Comparison of ENCODE assay signal across 1 cellular context in the genomic region with DNA sequence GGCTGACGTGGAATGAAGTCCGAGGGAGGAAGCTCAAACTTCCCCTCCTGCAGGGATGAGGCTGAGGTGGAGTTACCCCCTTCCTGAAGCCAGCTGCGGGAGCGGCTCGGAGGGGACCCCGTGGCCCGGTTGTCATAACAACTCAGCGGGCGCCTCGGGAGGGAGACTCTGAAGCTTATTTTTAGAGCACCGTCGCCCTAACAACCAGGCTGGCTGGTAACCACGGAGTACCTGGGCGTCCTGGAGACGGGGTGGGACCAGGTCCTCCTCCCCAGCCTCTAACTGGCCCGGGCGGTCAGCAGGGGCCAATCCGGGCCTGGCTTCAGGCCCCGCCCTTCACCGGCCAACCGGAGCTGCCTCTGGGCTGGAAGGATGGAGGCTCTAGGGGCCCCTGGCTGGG.
TF ChIP-seq lines count a peak whose summit lies in the region.

No MANE protein-coding gene starts in this region.

TF ChIP-seq in H1, 55 proteins besides CTCF, POLR2A, EP300 and RAD21:
- TF ChIP-seq USF2 (IDR thresholded peaks at IDR 0.05; ENCODE audit: low read length) = no peak
- TF ChIP-seq TBP (IDR thresholded peaks at IDR 0.05; ENCODE audit: low read depth, low read length) = no peak
- TF ChIP-seq SP1 (IDR thresholded peaks at IDR 0.05; ENCODE audit: low read depth, low read length) = peak; percentile 48; the same call in 1 of the 2 replicates
- no peak for TF ChIP-seq SUZ12 (IDR thresholded peaks at IDR 0.05; ENCODE audit: low read length)
- no peak for TF ChIP-seq TAF1 (IDR thresholded peaks at IDR 0.05; ENCODE audit: low read depth, low read length)
- TF ChIP-seq SIN3A (conservative IDR thresholded peaks at IDR 0.05 in 1 of 2, IDR thresholded peaks at IDR 0.05 in 1 of 2; ENCODE audit: low read depth in 1 of 2, low read length in 2 of 2) = peak; percentile 73 to 76; a peak in 2 of 4 replicates
- no peak for TF ChIP-seq HDAC6 (IDR thresholded peaks at IDR 0.05; ENCODE audit: low read depth, low read length)
- TF ChIP-seq HDAC2 (IDR thresholded peaks at IDR 0.05; ENCODE audit: borderline replicate concordance in 1 of 2, low read depth in 2 of 2, low read length in 2 of 2) = no peak
- TF ChIP-seq SP4 (IDR thresholded peaks at IDR 0.05; ENCODE audit: low read length) = no peak
- TF ChIP-seq RNF2 (IDR thresholded peaks at IDR 0.05; ENCODE audit: borderline replicate concordance, low read depth, low read length, missing control alignments, poor library complexity, severe bottlenecking) = no peak
- peak; percentile 38 for TF ChIP-seq KDM4A (IDR thresholded peaks at IDR 0.05; ENCODE audit: low read depth, low read length, severe bottlenecking)
- TF ChIP-seq TEAD4 (IDR thresholded peaks at IDR 0.05; ENCODE audit: low read depth, low read length) = no peak
- no peak for TF ChIP-seq ZNF274 (IDR thresholded peaks at IDR 0.05; ENCODE audit: borderline replicate concordance, extremely low read depth, low read length)
- 0 out of 2 replicates have a peak, but pooled peaks have one; percentile 6 for TF ChIP-seq SP2 (IDR thresholded peaks at IDR 0.05; ENCODE audit: low read length)
- no peak for TF ChIP-seq ATF3 (IDR thresholded peaks at IDR 0.05; ENCODE audit: insufficient read depth, low read depth, low read length)
- no peak for TF ChIP-seq CBX8 (IDR thresholded peaks at IDR 0.05; ENCODE audit: borderline replicate concordance, low read depth, low read length)
- TF ChIP-seq CEBPB (IDR thresholded peaks at IDR 0.05; ENCODE audit: low read depth, low read length) = no peak
- no peak for TF ChIP-seq PHF8 (conservative IDR thresholded peaks at IDR 0.05; ENCODE audit: low read depth, low read length)
- no peak for TF ChIP-seq ASH2L (IDR thresholded peaks at IDR 0.05; ENCODE audit: low read length)
- no peak for TF ChIP-seq NANOG (IDR thresholded peaks at IDR 0.05; ENCODE audit: insufficient read depth, low read depth, low read length, poor library complexity, severe bottlenecking)
- TF ChIP-seq POLR2AphosphoS5 (IDR thresholded peaks at IDR 0.05; ENCODE audit: low read depth, low read length) = no peak
- no peak for TF ChIP-seq SRF (IDR thresholded peaks at IDR 0.05; ENCODE audit: low read depth, low read length)
- TF ChIP-seq EZH2 (IDR thresholded peaks at IDR 0.05; ENCODE audit: low read depth, low read length, severe bottlenecking) = no peak
- TF ChIP-seq RFX5 (IDR thresholded peaks at IDR 0.05; ENCODE audit: borderline replicate concordance, low read depth, low read length) = no peak
